In the genomic region with DNA sequence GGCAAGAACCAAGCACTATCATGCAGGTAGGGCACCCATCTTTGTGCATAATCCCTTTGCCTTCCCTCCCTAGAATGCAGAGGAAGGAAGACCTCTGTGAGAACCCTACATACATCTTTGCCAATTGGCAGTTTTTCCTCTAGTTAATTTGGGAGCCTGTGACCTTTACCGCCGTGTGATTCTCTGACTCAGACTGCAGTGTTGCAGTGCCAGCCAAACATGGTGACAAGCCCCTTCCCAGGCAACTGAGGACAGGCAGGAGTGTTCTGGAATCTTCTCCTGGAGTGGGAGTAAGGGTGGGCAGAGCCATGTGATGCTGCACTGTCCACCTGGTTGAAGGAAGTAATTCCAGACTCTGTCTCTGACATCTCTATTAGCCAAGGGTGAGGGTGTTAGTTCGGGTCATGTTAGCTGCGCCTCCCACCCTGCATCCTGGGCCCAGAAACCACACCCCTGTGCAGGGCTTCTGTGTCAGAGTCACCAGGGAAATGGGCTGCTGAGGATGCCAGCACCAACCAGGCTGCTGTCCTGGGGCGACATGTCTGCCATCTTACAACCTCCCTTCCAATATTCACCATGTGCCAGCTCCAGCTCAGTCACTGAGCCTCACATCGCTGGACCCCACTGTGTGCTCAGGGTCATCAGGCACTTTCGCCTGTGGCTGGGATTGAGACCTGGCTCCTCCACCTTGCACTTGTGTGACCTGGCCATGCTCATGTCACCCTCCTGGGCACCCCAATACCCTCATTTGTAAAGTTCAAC, we compare ENCODE assay signal across 16 cellular contexts. TPM values are rescaled to one million over a fixed set of nuclear protein-coding genes. Genes with fewer than 3 reads are reported as not detected.
A peak's percentile ranks its signal among the peaks of the same experiment; 100 is the strongest.
DNase-seq lines count a peak whose midpoint lies in the region; ATAC-seq and TF ChIP-seq lines count a peak whose summit lies in the region.
"Had no signal": no experiment of that assay in that cellular context is flagged by ENCODE, and none has a peak within 500 bp of the region (broad histone marks: within the 10 kb centered on the region; RNA-seq: fewer than 3 reads in every experiment).

No MANE protein-coding gene starts in this region.

- no peak overlapping the region for H3K9ac ChIP-seq in neural progenitor cell
- no peak overlapping the region for H3K9ac ChIP-seq in Karpas-422 (ENCODE audit: low read length)
- H3K9ac ChIP-seq: GM23248 had no signal

- no peaks in the 10 kb centered on the region for H3K9me3 Mint-ChIP-seq in neural progenitor cell
- no peaks in the 10 kb centered on the region for H3K9me3 Mint-ChIP-seq in activated T-cell treated with anti-CD3 and anti-CD28 coated beads, Interleukin-2, amount 50 U/mL, for 4 hours
- H3K9me3 Mint-ChIP-seq: CD4-positive, alpha-beta memory T cell had no signal

- no peak overlapping the region for H3K27ac ChIP-seq in RWPE2 (ENCODE audit: poor library complexity, severe bottlenecking)
- H3K27ac ChIP-seq in neural progenitor cell: no peak overlapping the region
- no peak overlapping the region for H3K27ac ChIP-seq in Karpas-422 (ENCODE audit: low read length)
- H3K27ac ChIP-seq: A549, C4-2B, GM23248 had no signal

- no peaks in the 10 kb centered on the region for H3K36me3 ChIP-seq in MG63
- H3K36me3 ChIP-seq in RWPE2 (ENCODE audit: low read depth): no peaks in the 10 kb centered on the region
- no peaks in the 10 kb centered on the region for H3K36me3 ChIP-seq in neural progenitor cell
- H3K36me3 ChIP-seq in Karpas-422 (ENCODE audit: insufficient read depth, low read length): no peaks in the 10 kb centered on the region
- H3K36me3 ChIP-seq: BE2C had no signal

- H3K4me3 Mint-ChIP-seq in neural progenitor cell: no peak overlapping the region
- no peak overlapping the region for H3K4me3 Mint-ChIP-seq in activated T-cell treated with anti-CD3 and anti-CD28 coated beads, Interleukin-2, amount 50 U/mL, for 4 hours
- H3K4me3 Mint-ChIP-seq: CD4-positive, alpha-beta memory T cell had no signal

- TF ChIP-seq CTCF in RWPE2 (IDR thresholded peaks at IDR 0.05; ENCODE audit: poor library complexity, severe bottlenecking) (no peak), neural progenitor cell (IDR thresholded peaks at IDR 0.05) (no peak)

- peak overlapping the region; percentile 37 for H3K27ac Mint-ChIP-seq in neural progenitor cell
- H3K27ac Mint-ChIP-seq: CD4-positive, alpha-beta memory T cell had no signal

- ATAC-seq in RWPE2 (ENCODE audit: low read depth): no peak
- peak; percentile 64 for ATAC-seq in left ventricle myocardium superior
- no peak for ATAC-seq in activated T-cell treated with anti-CD3 and anti-CD28 coated beads, Interleukin-2, amount 50 U/mL, for 4 hours
- ATAC-seq in HG03280 (IDR thresholded peaks at IDR 0.05; ENCODE audit: unreplicated experiment): no peak
- ATAC-seq: A549, GM12878 had no signal

- H3K4me1 ChIP-seq in RWPE2 (ENCODE audit: insufficient read depth, poor library complexity, severe bottlenecking) (peaks cover 12% of the 10 kb centered on the region), neural progenitor cell (peaks cover 21% of the 10 kb centered on the region), Karpas-422 (ENCODE audit: low read length) (peaks cover 13% of the 10 kb centered on the region)
- H3K4me1 ChIP-seq: BE2C had no signal

- H3K4me3 ChIP-seq in MG63 (no peak overlapping the region), RWPE2 (ENCODE audit: severe bottlenecking) (no peak overlapping the region), neural progenitor cell (no peak overlapping the region), Karpas-422 (ENCODE audit: low read length) (no peak overlapping the region)
- H3K4me3 ChIP-seq: A549, GM12878, GM23248 had no signal

- H3K27me3 Mint-ChIP-seq in neural progenitor cell (ENCODE audit: insufficient read depth, low read depth): peaks cover 6% of the 10 kb centered on the region
- H3K27me3 Mint-ChIP-seq in activated T-cell treated with anti-CD3 and anti-CD28 coated beads, Interleukin-2, amount 50 U/mL, for 4 hours (ENCODE audit: low read depth): peaks cover 19% of the 10 kb centered on the region

- H2AFZ ChIP-seq in neural progenitor cell (replicated peaks) (no peak overlapping the region), Karpas-422 (ENCODE audit: low read length) (no peak overlapping the region)
- H2AFZ ChIP-seq: GM23248 had no signal

- peaks cover 7% of the 10 kb centered on the region; the same call in 1 of the 2 replicates for H3K9me3 ChIP-seq in MG63
- no peaks in the 10 kb centered on the region for H3K9me3 ChIP-seq in RWPE2 (ENCODE audit: severe bottlenecking)
- H3K9me3 ChIP-seq in neural progenitor cell (ENCODE audit: low read depth): no peaks in the 10 kb centered on the region
- no peaks in the 10 kb centered on the region for H3K9me3 ChIP-seq in Karpas-422 (ENCODE audit: low read length)
- H3K9me3 ChIP-seq: A549, BE2C had no signal

- H3F3A ChIP-seq in neural progenitor cell (ENCODE audit: low read depth): peaks cover 6% of the 10 kb centered on the region

- H3K27me3 ChIP-seq in MG63 (no peaks in the 10 kb centered on the region), RWPE2 (ENCODE audit: insufficient read depth, poor library complexity, severe bottlenecking) (peaks cover 4% of the 10 kb centered on the region), neural progenitor cell (no peaks in the 10 kb centered on the region), Karpas-422 (ENCODE audit: low read length) (no peaks in the 10 kb centered on the region)
- H3K27me3 ChIP-seq: BE2C had no signal

- no peaks in the 10 kb centered on the region for H3K36me3 Mint-ChIP-seq in neural progenitor cell
- no peaks in the 10 kb centered on the region for H3K36me3 Mint-ChIP-seq in activated T-cell treated with anti-CD3 and anti-CD28 coated beads, Interleukin-2, amount 50 U/mL, for 4 hours (ENCODE audit: insufficient read depth)
- H3K36me3 Mint-ChIP-seq: CD4-positive, alpha-beta memory T cell had no signal

- no peaks in the 10 kb centered on the region for H3K9me2 ChIP-seq in Karpas-422 (replicated peaks; ENCODE audit: insufficient read depth, low read length)

- H3K79me2 ChIP-seq in neural progenitor cell (ENCODE audit: low read depth) (no peaks in the 10 kb centered on the region), Karpas-422 (ENCODE audit: low read length) (no peaks in the 10 kb centered on the region)

- H4K20me1 ChIP-seq in neural progenitor cell (ENCODE audit: low read depth): no peaks in the 10 kb centered on the region
- H4K20me1 ChIP-seq in Karpas-422 (ENCODE audit: insufficient read depth, low read depth, low read length): no peaks in the 10 kb centered on the region

- peak; percentile 37 for DNase-seq in MG63
- peak; percentile 29 for DNase-seq in RWPE2 (ENCODE audit: low spot score)
- no peak for DNase-seq in left ventricle myocardium superior
- DNase-seq in neural progenitor cell (ENCODE audit: low spot score): no peak
- DNase-seq in activated T-cell treated with anti-CD3 and anti-CD28 coated beads, Interleukin-2, amount 50 U/mL, for 4 hours: no peak
- DNase-seq in Karpas-422: no peak
- DNase-seq: BE2C; CD4-positive, alpha-beta memory T cell; DMS79; GM23248 had no signal

- intact Hi-C loops in left ventricle myocardium superior (cut with micrococcal nuclease): no loop called here

- H3K4me2 ChIP-seq in neural progenitor cell: no peak overlapping the region
- H3K4me2 ChIP-seq in Karpas-422 (ENCODE audit: low read depth, low read length, poor library complexity, severe bottlenecking): no peak overlapping the region
- H3K4me2 ChIP-seq: A549 had no signal

- peaks cover 25% of the 10 kb centered on the region for H3K4me1 Mint-ChIP-seq in neural progenitor cell
- no peaks in the 10 kb centered on the region for H3K4me1 Mint-ChIP-seq in activated T-cell treated with anti-CD3 and anti-CD28 coated beads, Interleukin-2, amount 50 U/mL, for 4 hours (ENCODE audit: low read depth)
- H3K4me1 Mint-ChIP-seq: CD4-positive, alpha-beta memory T cell had no signal

RNA-seq across cellular contexts. Expression of a gene that starts 21.8 kb away (rescaled TPM):
- total RNA-seq in MG63 (2014; rRNA removed; shearing (Covaris generic); ENCODE audit: low replicate concordance): 0.43 and 7.9 TPM in 2 replicates
- total RNA-seq in left ventricle myocardium superior (0.20 TPM), neural progenitor cell (ENCODE audit: low replicate concordance) (2.4 and 2.8 TPM in 2 replicates)
- not detected for total RNA-seq in activated T-cell treated with anti-CD3 and anti-CD28 coated beads, Interleukin-2, amount 50 U/mL, for 4 hours
- 0.29 TPM in 1 of 2 replicates, not detected in the other for total RNA-seq in Karpas-422 (2014; rRNA removed; shearing (Covaris generic); ENCODE audit: low replicate concordance)
- total RNA-seq: CD4-positive, alpha-beta memory T cell; G401; GM12878; GM23248; HT1080 had no signal

Comparison
In these comparisons a context has a peak if more than half of its experiments do, and no peak if none do; other contexts are left out.
1. DNase-seq: peak in MG63 (single experiment) and RWPE2 (single experiment); none in left ventricle myocardium superior (single experiment), neural progenitor cell (single experiment), activated T-cell treated with anti-CD3 and anti-CD28 coated beads, Interleukin-2, amount 50 U/mL, for 4 hours (single experiment) and Karpas-422 (single experiment).